10 cellular contexts compared by ENCODE assay signal in the genomic region with DNA sequence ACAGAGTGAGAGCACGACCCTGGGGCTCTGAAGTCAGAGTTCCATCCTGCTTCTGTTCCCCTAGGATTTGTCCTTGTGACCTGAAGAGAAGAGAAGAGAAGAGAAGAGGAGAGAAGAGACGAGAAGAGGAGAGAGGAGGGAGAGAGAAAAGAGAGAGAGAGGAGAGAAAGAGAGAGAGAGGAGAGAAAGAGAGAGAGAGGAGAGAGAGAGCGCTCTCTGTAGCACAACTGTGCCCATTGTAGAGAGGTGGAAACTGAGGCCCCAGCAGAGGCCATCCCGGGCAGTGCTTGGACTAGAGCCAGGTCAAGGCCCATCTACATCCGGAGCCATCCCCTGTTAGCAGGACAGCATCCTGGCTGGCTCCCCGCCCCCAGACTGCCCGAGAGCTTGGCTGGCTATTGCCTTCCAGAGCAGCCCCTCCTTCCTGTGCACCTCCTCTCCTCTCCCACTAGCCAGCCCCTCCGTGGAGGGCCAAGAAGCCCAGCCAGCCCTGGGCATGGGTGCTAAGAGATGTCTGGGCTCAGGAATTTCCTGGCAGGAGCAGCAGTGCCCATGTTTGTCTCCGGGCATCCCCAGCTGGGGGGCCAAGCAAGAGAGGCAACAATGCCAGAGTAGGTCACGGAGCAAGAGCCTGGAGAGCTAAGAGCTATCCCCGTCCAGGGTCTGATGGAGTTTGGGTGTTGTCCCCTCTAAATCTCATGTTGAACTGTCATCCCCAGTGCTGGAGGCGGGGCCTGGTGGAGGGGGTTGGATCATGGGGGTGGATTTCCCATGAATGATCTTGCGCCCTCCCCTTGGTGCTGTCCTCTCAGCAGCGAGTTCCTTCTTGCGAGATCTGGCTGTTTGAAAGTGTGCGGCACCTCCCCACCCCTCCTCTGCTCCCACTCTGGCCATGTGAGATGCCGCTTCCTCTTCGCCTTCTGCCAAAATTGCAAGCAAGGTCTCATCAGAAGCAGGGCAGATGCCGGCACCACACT. TPM values are rescaled to one million over a fixed set of nuclear protein-coding genes. Genes with fewer than 3 reads are reported as not detected.
A peak's percentile ranks its signal among the peaks of the same experiment; 100 is the strongest.
DNase-seq lines count a peak whose midpoint lies in the region; ATAC-seq and TF ChIP-seq lines count a peak whose summit lies in the region.
"Had no signal": no experiment of that assay in that cellular context is flagged by ENCODE, and none has a peak within 500 bp of the region (broad histone marks: within the 10 kb centered on the region; RNA-seq: fewer than 3 reads in every experiment).

No MANE protein-coding gene starts in this region.

- no peak overlapping the region for H2AFZ ChIP-seq in smooth muscle cell (ENCODE audit: low read depth)

- TF ChIP-seq CTCF in natural killer cell (IDR thresholded peaks at IDR 0.05), result no peak
- no peak for TF ChIP-seq CTCF in smooth muscle cell (IDR thresholded peaks at IDR 0.05; ENCODE audit: borderline replicate concordance, insufficient read depth, poor library complexity, severe bottlenecking)

- H3K27me3 ChIP-seq in smooth muscle cell (ENCODE audit: low read depth), result no peaks in the 10 kb centered on the region

- H3K79me2 ChIP-seq in smooth muscle cell (ENCODE audit: low read depth), result no peaks in the 10 kb centered on the region

- H3K4me2 ChIP-seq in smooth muscle cell, result no peak overlapping the region

- peaks cover 45% of the 10 kb centered on the region for H3K4me1 Mint-ChIP-seq in activated T-cell treated with anti-CD3 and anti-CD28 coated beads, Interleukin-2, amount 50 U/mL, for 24 hours (ENCODE audit: low read depth)
- peaks cover 7 to 30% of the 10 kb centered on the region in 2 donors for H3K4me1 Mint-ChIP-seq in natural killer cell

- H3K36me3 Mint-ChIP-seq in activated T-cell treated with anti-CD3 and anti-CD28 coated beads, Interleukin-2, amount 50 U/mL, for 24 hours (ENCODE audit: low read depth), result peaks cover 4% of the 10 kb centered on the region
- H3K36me3 Mint-ChIP-seq in natural killer cell, result no peaks in the 10 kb centered on the region

- H3K4me1 ChIP-seq in smooth muscle cell (ENCODE audit: low read depth), result no peaks in the 10 kb centered on the region

- WGBS in smooth muscle cell (ENCODE audit: low lambda C conversion rate), result 87% methylated on average over 19 of the region's 19 CpGs

- intact Hi-C loops in natural killer cell (cut with micrococcal nuclease), result no loop called here

- ATAC-seq in GM19324 (IDR thresholded peaks at IDR 0.05; ENCODE audit: low FRiP score, unreplicated experiment), result peak; percentile 51
- ATAC-seq in HG03135 (IDR thresholded peaks at IDR 0.05; ENCODE audit: unreplicated experiment), result peak; percentile 63
- ATAC-seq in natural killer cell, result peak; percentile 62 to 95 (median 76)

- H4K20me1 ChIP-seq in smooth muscle cell (ENCODE audit: low read depth), result no peaks in the 10 kb centered on the region

- H3K27ac ChIP-seq in smooth muscle cell (ENCODE audit: low read depth), result no peak overlapping the region
- H3K27ac ChIP-seq: thoracic aorta had no signal

- peak overlapping the region; percentile 85 for H3K27ac Mint-ChIP-seq in activated T-cell treated with anti-CD3 and anti-CD28 coated beads, Interleukin-2, amount 50 U/mL, for 24 hours
- H3K27ac Mint-ChIP-seq in natural killer cell, result peak overlapping the region in 1 of 2 donors; percentile 4

- no peaks in the 10 kb centered on the region for H3K9me3 Mint-ChIP-seq in activated T-cell treated with anti-CD3 and anti-CD28 coated beads, Interleukin-2, amount 50 U/mL, for 24 hours
- H3K9me3 Mint-ChIP-seq in natural killer cell, result no peaks in the 10 kb centered on the region

- peak in 8 of 14 donors; percentile 43 to 85 (median 52) for DNase-seq in C1 segment of cervical spinal cord (lab: John Stamatoyannopoulos, UW)
- peak; percentile 68 for DNase-seq in activated T-cell treated with anti-CD3 and anti-CD28 coated beads, Interleukin-2, amount 50 U/mL, for 24 hours
- DNase-seq in natural killer cell, result no peak
- no peak for DNase-seq in NCI-H2171 (lab: John Stamatoyannopoulos, UW)
- DNase-seq in smooth muscle cell (lab: John Stamatoyannopoulos, UW; ENCODE audit: unreplicated experiment), result no peak
- no peak for DNase-seq in NCI-H1436 (lab: John Stamatoyannopoulos, UW)

- peak overlapping the region; percentile 77 for H3K4me3 Mint-ChIP-seq in activated T-cell treated with anti-CD3 and anti-CD28 coated beads, Interleukin-2, amount 50 U/mL, for 24 hours
- no peak overlapping the region for H3K4me3 Mint-ChIP-seq in natural killer cell

- H3K36me3 ChIP-seq in smooth muscle cell (ENCODE audit: low read depth), result no peaks in the 10 kb centered on the region
- H3K36me3 ChIP-seq: thoracic aorta had no signal

- peaks cover 14% of the 10 kb centered on the region for H3K27me3 Mint-ChIP-seq in activated T-cell treated with anti-CD3 and anti-CD28 coated beads, Interleukin-2, amount 50 U/mL, for 24 hours
- peaks cover 14 to 18% of the 10 kb centered on the region in 2 donors for H3K27me3 Mint-ChIP-seq in natural killer cell (ENCODE audit: low read depth in 2 of 2)

- no peaks in the 10 kb centered on the region for H3F3A ChIP-seq in smooth muscle cell (ENCODE audit: low read depth)

- H3K4me3 ChIP-seq in smooth muscle cell, result no peak overlapping the region
- H3K4me3 ChIP-seq: thoracic aorta had no signal

- H3K9ac ChIP-seq in smooth muscle cell (ENCODE audit: low read depth), result no peak overlapping the region

- H3K9me3 ChIP-seq in smooth muscle cell (replicated peaks; ENCODE audit: low read depth), result no peaks in the 10 kb centered on the region
- H3K9me3 ChIP-seq: thoracic aorta had no signal

RNA-seq across cellular contexts. Expression of a gene that starts 18.2 kb away (rescaled TPM):
- 1 to 10 TPM in 1 of 3 donors, under 1 TPM in 2; 0.09 to 1.1 (median 0.40) TPM for total RNA-seq in natural killer cell
- total RNA-seq in smooth muscle cell, result not detected in 2 replicates
- not detected in 2 replicates for polyA plus RNA-seq in smooth muscle cell
- total RNA-seq: thoracic aorta had no signal

RNA-seq across cellular contexts. Expression of a gene that starts 52.7 kb away (rescaled TPM):
- total RNA-seq in natural killer cell (not detected), smooth muscle cell (not detected in 2 replicates)
- not detected in 2 replicates for polyA plus RNA-seq in smooth muscle cell
- total RNA-seq: liver, thoracic aorta had no signal
- polyA plus RNA-seq: liver had no signal

Comparison
In these comparisons a context has a peak if more than half of its experiments do, and no peak if none do; other contexts are left out.
1. DNase-seq: peak in C1 segment of cervical spinal cord (8 of 14) and activated T-cell treated with anti-CD3 and anti-CD28 coated beads, Interleukin-2, amount 50 U/mL, for 24 hours (single experiment); none in natural killer cell (single experiment), NCI-H2171 (single experiment), smooth muscle cell (single experiment) and NCI-H1436 (single experiment).
2. Peak in every context shown above with its lines, with median percentiles within 50 percentile points of each other: ATAC-seq.